12 cellular contexts compared by ENCODE assay signal in genomic region chr3:30984855-30985793, GRCh38.
DNase-seq lines count a peak whose midpoint lies in the region; ATAC-seq, FAIRE-seq and TF ChIP-seq lines count a peak whose summit lies in the region.
"Had no signal": no experiment of that assay in that cellular context is flagged by ENCODE, and none has a peak within 500 bp of the region (broad histone marks: within the 10 kb centered on the region; RNA-seq: fewer than 3 reads in every experiment).

No MANE protein-coding gene starts in this region.

- intact Hi-C loops in A673 (cut with micrococcal nuclease; ENCODE audit: unreplicated experiment) = no loop called here
- intact Hi-C loops in K562 (cut with micrococcal nuclease) = no loop called here
- intact Hi-C loops in transverse colon (cut with DNase I; ENCODE audit: low total_unique reads) = no loop called here

- no peak overlapping the region for H3K9ac ChIP-seq in K562 (ENCODE audit: insufficient read depth in 1 of 2, low read depth in 2 of 2, low read length in 2 of 2)

- H3K4me1 ChIP-seq in A673 (ENCODE audit: insufficient read depth, low read length, poor library complexity, severe bottlenecking) = peaks cover 7% of the 10 kb centered on the region
- H3K4me1 ChIP-seq in K562 (replicated peaks in 1 of 2; ENCODE audit: control insufficient read depth in 2 of 2, insufficient read depth in 2 of 2, low read length in 2 of 2) = no peaks in the 10 kb centered on the region
- H3K4me1 ChIP-seq in transverse colon = peaks cover 0 to 7% (median 0%) of the 10 kb centered on the region in 4 donors

- no peak for TF ChIP-seq RAD21 in K562 (CRISPR knock-in tag; conservative IDR thresholded peaks at IDR 0.05 in 1 of 2, IDR thresholded peaks at IDR 0.05 in 1 of 2)

- DNase-seq in A673 (ENCODE audit: low spot score) (peak; percentile 32), K562 (ENCODE audit: extremely low read depth in 1 of 4, low spot score in 3 of 4) (no peak), COR-L47 (lab: John Stamatoyannopoulos, UW) (no peak), transverse colon (no peak), HPDE6-E6E7 (ENCODE audit: extremely low spot score) (no peak)
- DNase-seq: activated CD4-positive, alpha-beta memory T cell treated with anti-CD3 and anti-CD28 coated beads for 36 hours; activated naive CD8-positive, alpha-beta T cell treated with anti-CD3 and anti-CD28 coated beads, Interleukin-2, amount 50 U/mL, for 24 hours; stimulated activated naive CD8-positive, alpha-beta T cell treated with anti-CD3 and anti-CD28 coated beads, Interleukin-15, Interleukin-2, amounts not matched to agents 100 U/mL and 50 U/mL, for 24 hours had no signal

- FAIRE-seq in K562 (lab: Jason Lieb, UNC) = no peak

- H3K9me1 ChIP-seq in K562 (ENCODE audit: control insufficient read depth, insufficient read depth, low read length) = no peaks in the 10 kb centered on the region

- TF ChIP-seq EP300 in K562 (IDR thresholded peaks at IDR 0.05; ENCODE audit: low read length) (no peak), transverse colon (IDR thresholded peaks at IDR 0.05; ENCODE audit: low read depth) (no peak)

- no peak overlapping the region for H2AFZ ChIP-seq in K562 (ENCODE audit: low read depth, low read length)

- POLR2A ChIA-PET in A673 (lab: Charles Lee; ENCODE audit: low non-redundant PET) (no interaction called here), K562 (lab: Yijun Ruan, JAX) (interaction anchor here (0.7 kb wide), 1 partner anchor 14 kb away, joined by 3 read pairs; no protein-coding TSS in a partner anchor)

- 1% methylated on average over 5 of the region's 5 CpGs for WGBS in K562 (ENCODE audit: insufficient coverage, low coverage, missing lambda C conversion rate)
- 35 to 43% methylated on average over 5 of the region's 5 CpGs for WGBS in transverse colon (ENCODE audit: low coverage in 1 of 2), 2 donors

- TF ChIP-seq CTCF in A673 (conservative IDR thresholded peaks at IDR 0.05; ENCODE audit: low read depth, low read length) (no peak), K562 (IDR thresholded peaks at IDR 0.05 in 2 of 3, conservative IDR thresholded peaks at IDR 0.05 in 1 of 3; ENCODE audit: insufficient read depth in 2 of 3, low read depth in 1 of 3, low read length in 3 of 3) (no peak), transverse colon (IDR thresholded peaks at IDR 0.05) (no peak)

- in situ Hi-C loops in K562 (cut with MboI) = no loop called here
- in situ Hi-C loops in transverse colon (cut with MboI; ENCODE audit: low pct_ligation_motif_present in 1 of 4, low pct_unique_long_range_greater_than_20kb in 1 of 4, low sequenced_read_pairs in 3 of 4) = no loop called here

- H3K79me2 ChIP-seq in K562 (ENCODE audit: control insufficient read depth, insufficient read depth, low read length) = no peaks in the 10 kb centered on the region

- no peaks in the 10 kb centered on the region for H3K27me3 ChIP-seq in A673 (replicated peaks; ENCODE audit: insufficient read depth, low read depth, low read length, poor library complexity)
- H3K27me3 ChIP-seq in K562 (ENCODE audit: control insufficient read depth in 2 of 2, insufficient read depth in 2 of 2, low read length in 2 of 2) = no peaks in the 10 kb centered on the region
- no peaks in the 10 kb centered on the region for H3K27me3 ChIP-seq in transverse colon

- H3K9me3 ChIP-seq in A673 (ENCODE audit: low read depth, low read length, poor library complexity, severe bottlenecking) (no peaks in the 10 kb centered on the region), K562 (replicated peaks; ENCODE audit: control insufficient read depth, insufficient read depth, low read depth, low read length) (0 out of 2 replicates have a peak, but pooled peaks cover 3% of the 10 kb centered on the region), transverse colon (no peaks in the 10 kb centered on the region)

- no peaks in the 10 kb centered on the region for H3K36me3 ChIP-seq in A673 (ENCODE audit: insufficient read depth, low read length, poor library complexity, severe bottlenecking)
- no peaks in the 10 kb centered on the region for H3K36me3 ChIP-seq in K562 (ENCODE audit: control insufficient read depth, insufficient read depth, low read length)
- H3K36me3 ChIP-seq in transverse colon = no peaks in the 10 kb centered on the region

- BruUV-seq in A673 (replicated peaks; lab: Mats Ljungman, UMichigan) (no TSS peak), K562 (replicated peaks; lab: Mats Ljungman, UMichigan) (no TSS peak)

- no peak overlapping the region for H3K27ac ChIP-seq in A673 (ENCODE audit: low read depth, low read length, poor library complexity, severe bottlenecking)
- H3K27ac ChIP-seq in K562 (ENCODE audit: extremely low read depth, low read depth, low read length) = no peak overlapping the region
- H3K27ac ChIP-seq in transverse colon = no peak overlapping the region
- H3K27ac ChIP-seq: epithelial cell of prostate had no signal

- H3K4me2 ChIP-seq in K562 (ENCODE audit: insufficient read depth, low read length) = no peak overlapping the region

- ATAC-seq in GM19452 (IDR thresholded peaks at IDR 0.05; ENCODE audit: unreplicated experiment) = peak; percentile 79
- ATAC-seq in HG03175 (IDR thresholded peaks at IDR 0.05; ENCODE audit: unreplicated experiment) = peak; percentile 72
- no peak for ATAC-seq in K562
- ATAC-seq in GM19351 (IDR thresholded peaks at IDR 0.05; ENCODE audit: unreplicated experiment) = no peak
- ATAC-seq: activated naive CD8-positive, alpha-beta T cell treated with anti-CD3 and anti-CD28 coated beads, Interleukin-2, amount 50 U/mL, for 24 hours; stimulated activated naive CD8-positive, alpha-beta T cell treated with anti-CD3 and anti-CD28 coated beads, Interleukin-15, Interleukin-2, amounts not matched to agents 100 U/mL and 50 U/mL, for 24 hours had no signal

- no peaks in the 10 kb centered on the region for H4K20me1 ChIP-seq in K562 (replicated peaks; ENCODE audit: control insufficient read depth, insufficient read depth, low read length)

- TF ChIP-seq POLR2A in K562 (conservative IDR thresholded peaks at IDR 0.05) (no peak), transverse colon (IDR thresholded peaks at IDR 0.05) (no peak)

- H3K4me3 ChIP-seq in A673 (ENCODE audit: low read depth, low read length, poor library complexity, severe bottlenecking) (no peak overlapping the region), K562 (no peak overlapping the region), transverse colon (no peak overlapping the region)

- CTCF ChIA-PET in A673 (lab: Charles Lee) (interaction anchor here (0.6 kb wide), 1 partner anchor 17 kb away, joined by 3 read pairs; no protein-coding TSS in a partner anchor), K562 (lab: Yijun Ruan, JAX; ENCODE audit: low intra/inter-chr PET ratio) (no interaction called here)

TF ChIP-seq in K562, 482 proteins besides CTCF, POLR2A, EP300 and RAD21:
- TF ChIP-seq ZNF766 (CRISPR knock-in tag; conservative IDR thresholded peaks at IDR 0.05) (0 out of 2 replicates have a peak, but pooled peaks have one; percentile 37), HMG20B (CRISPR knock-in tag; IDR thresholded peaks at IDR 0.05) (no peak)

Comparison
In these comparisons a context has a peak if more than half of its experiments do, and no peak if none do; other contexts are left out.
1. ATAC-seq: peak in GM19452 (single experiment) and HG03175 (single experiment); none in K562 (single experiment) and GM19351 (single experiment).